ENCODE assay signal across 8 cellular contexts in the genomic region with DNA sequence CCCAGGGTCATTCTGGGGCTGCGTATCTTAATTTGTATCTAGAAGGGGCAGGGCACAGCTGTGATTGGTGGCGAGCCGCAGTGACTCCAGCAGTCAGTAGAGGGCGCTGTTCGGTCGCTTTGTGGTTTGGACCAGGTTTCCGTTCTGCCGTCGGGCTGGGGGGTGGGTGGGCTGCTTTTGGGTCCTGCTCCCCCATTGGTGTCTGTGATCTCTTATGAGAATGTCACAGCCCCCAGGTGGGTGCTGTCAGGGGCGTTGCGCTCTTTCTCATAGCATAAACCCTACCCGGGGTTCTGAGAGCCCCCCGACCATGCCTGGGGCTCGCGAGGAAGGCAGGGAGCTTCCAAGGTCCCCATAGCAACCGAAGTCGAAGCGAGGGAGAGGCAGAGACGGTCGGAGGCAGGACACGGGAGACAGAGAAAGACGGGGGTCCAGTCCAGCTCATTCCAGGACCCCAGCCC. TPM values are rescaled to one million over a fixed set of nuclear protein-coding genes. Genes with fewer than 3 reads are reported as not detected.
DNase-seq lines count a peak whose midpoint lies in the region; ATAC-seq and TF ChIP-seq lines count a peak whose summit lies in the region.

No MANE protein-coding gene starts in this region.

- ATAC-seq in HG02885 (IDR thresholded peaks at IDR 0.05; ENCODE audit: poor library complexity, unreplicated experiment) (peak; percentile 42), GM21423 (IDR thresholded peaks at IDR 0.05; ENCODE audit: unreplicated experiment) (no peak)

- H4K20me1 ChIP-seq in OCI-LY1 (ENCODE audit: insufficient read depth, low read length) (no peaks in the 10 kb centered on the region), neural progenitor cell (ENCODE audit: low read depth) (no peaks in the 10 kb centered on the region)

- no peaks in the 10 kb centered on the region for H3K36me3 Mint-ChIP-seq in neural progenitor cell

- H3K4me3 ChIP-seq in BE2C (ENCODE audit: low read depth, low read length), result peak overlapping the region; percentile 37
- no peak overlapping the region for H3K4me3 ChIP-seq in OCI-LY1 (ENCODE audit: low read depth, low read length, poor library complexity, severe bottlenecking)
- H3K4me3 ChIP-seq in foreskin fibroblast (ENCODE audit: low read depth in 1 of 2, low read length in 2 of 2), result no peak overlapping the region
- peak overlapping the region; percentile 47 for H3K4me3 ChIP-seq in neural progenitor cell
- no peak overlapping the region for H3K4me3 ChIP-seq in thyroid gland (replicated peaks in 1 of 3)

- H3F3A ChIP-seq in OCI-LY1 (ENCODE audit: insufficient read depth, low read length) (no peaks in the 10 kb centered on the region), neural progenitor cell (ENCODE audit: low read depth) (peaks cover 2% of the 10 kb centered on the region)

- H3K36me3 ChIP-seq in BE2C, result no peaks in the 10 kb centered on the region
- H3K36me3 ChIP-seq in OCI-LY1 (ENCODE audit: insufficient read depth, low read length), result no peaks in the 10 kb centered on the region
- H3K36me3 ChIP-seq in neural progenitor cell, result no peaks in the 10 kb centered on the region
- peaks cover 0 to 8% of the 10 kb centered on the region in 2 donors for H3K36me3 ChIP-seq in thyroid gland

- peak; percentile 73 for DNase-seq in BE2C
- peak; percentile 83 to 84 for DNase-seq in activated T-cell treated with anti-CD3 and anti-CD28 coated beads, Interleukin-2, amount 50 U/mL, for 48 hours
- DNase-seq in foreskin fibroblast, result peak in 1 of 2 donors; percentile 17
- peak; percentile 79 for DNase-seq in neural progenitor cell (ENCODE audit: low spot score)
- DNase-seq in thyroid gland, result peak; percentile 70 to 79

- H3K9me3 ChIP-seq in BE2C (no peaks in the 10 kb centered on the region), OCI-LY1 (ENCODE audit: low read length) (no peaks in the 10 kb centered on the region), neural progenitor cell (ENCODE audit: low read depth) (no peaks in the 10 kb centered on the region), thyroid gland (no peaks in the 10 kb centered on the region)

- no peak for TF ChIP-seq POLR2A in thyroid gland (IDR thresholded peaks at IDR 0.05)

- H3K9me3 Mint-ChIP-seq in neural progenitor cell, result no peaks in the 10 kb centered on the region

- intact Hi-C loops in thyroid gland (cut with DNase I), result loop anchor here (5.0 to 10.0 kb wide), 2 partner anchors 75 to 138 kb away; no protein-coding TSS in a partner anchor

- H3K4me2 ChIP-seq in OCI-LY1 (ENCODE audit: low read length) (no peak overlapping the region), neural progenitor cell (peak overlapping the region; percentile 91)

- H2AFZ ChIP-seq in OCI-LY1 (ENCODE audit: low read length) (no peak overlapping the region), neural progenitor cell (replicated peaks) (peak overlapping the region; percentile 98)

- H3K27me3 Mint-ChIP-seq in neural progenitor cell (ENCODE audit: insufficient read depth, low read depth), result peaks cover 4% of the 10 kb centered on the region

- H3K79me2 ChIP-seq in OCI-LY1 (ENCODE audit: insufficient read depth, low read length), result no peaks in the 10 kb centered on the region
- no peaks in the 10 kb centered on the region for H3K79me2 ChIP-seq in neural progenitor cell (ENCODE audit: low read depth)

- H3K9ac ChIP-seq in OCI-LY1 (ENCODE audit: low read length), result no peak overlapping the region
- no peak overlapping the region for H3K9ac ChIP-seq in neural progenitor cell

- no peaks in the 10 kb centered on the region for H3K4me1 ChIP-seq in BE2C
- H3K4me1 ChIP-seq in OCI-LY1 (ENCODE audit: insufficient read depth, low read length, severe bottlenecking), result no peaks in the 10 kb centered on the region
- H3K4me1 ChIP-seq in neural progenitor cell, result peaks cover 20% of the 10 kb centered on the region
- H3K4me1 ChIP-seq in thyroid gland, result peaks cover 29 to 42% of the 10 kb centered on the region in 2 donors

- H3K27ac ChIP-seq in OCI-LY1 (ENCODE audit: low read depth, low read length, poor library complexity, severe bottlenecking), result no peak overlapping the region
- H3K27ac ChIP-seq in neural progenitor cell, result no peak overlapping the region
- H3K27ac ChIP-seq in thyroid gland, result peak overlapping the region; percentile 51 to 95 (median 71)

- WGBS in thyroid gland, 2 donors, result 12 to 41% methylated on average over 4 to 5 of the region's 22 CpGs

- TF ChIP-seq CTCF in BE2C (IDR thresholded peaks at IDR 0.05; ENCODE audit: low read depth, low read length), result peak; percentile 82
- TF ChIP-seq CTCF in OCI-LY1 (IDR thresholded peaks at IDR 0.05; ENCODE audit: low read length), result peak; percentile 76
- peak; percentile 50 for TF ChIP-seq CTCF in foreskin fibroblast (IDR thresholded peaks at IDR 0.05; ENCODE audit: low read depth, low read length)
- TF ChIP-seq CTCF in neural progenitor cell (IDR thresholded peaks at IDR 0.05), result peak; percentile 85
- TF ChIP-seq CTCF in thyroid gland (IDR thresholded peaks at IDR 0.05), result peak; percentile 70 to 93 (median 81)

- H3K27me3 ChIP-seq in BE2C, result no peaks in the 10 kb centered on the region
- H3K27me3 ChIP-seq in OCI-LY1 (ENCODE audit: insufficient read depth, low read length), result peaks cover 6% of the 10 kb centered on the region; the same call in 1 of the 2 replicates
- H3K27me3 ChIP-seq in neural progenitor cell, result peaks cover 6% of the 10 kb centered on the region
- H3K27me3 ChIP-seq in thyroid gland, result no peaks in the 10 kb centered on the region

- peak overlapping the region; percentile 72 for H3K4me3 Mint-ChIP-seq in neural progenitor cell

- H3K9me2 ChIP-seq in OCI-LY1 (ENCODE audit: low read depth, low read length), result no peaks in the 10 kb centered on the region

- peaks cover 39% of the 10 kb centered on the region for H3K4me1 Mint-ChIP-seq in neural progenitor cell

- H3K27ac Mint-ChIP-seq in neural progenitor cell, result no peak overlapping the region

RNA-seq across cellular contexts. Expression of a gene that starts 5.4 kb away (rescaled TPM):
- not detected for polyA plus RNA-seq in BE2C (2012; ENCODE audit: insufficient read depth, insufficient read length, low read depth)
- total RNA-seq in neural progenitor cell (ENCODE audit: low replicate concordance) (0.12 TPM in 1 of 2 replicates, not detected in the other), thyroid gland (1,000 to 10,000 TPM in 2 of 4 donors, 100 to 1,000 TPM in 2; 246 to 4,817 (median 914) TPM)

RNA-seq across cellular contexts. Expression of a gene that starts 41.0 kb away (rescaled TPM):
- not detected for polyA plus RNA-seq in BE2C (2012; ENCODE audit: insufficient read depth, insufficient read length, low read depth)
- not detected in 2 replicates for total RNA-seq in neural progenitor cell (ENCODE audit: low replicate concordance)
- total RNA-seq in thyroid gland, result 10 to 100 TPM in 1 of 4 donors, 1 to 10 TPM in 1, not detected in 2; 2.5 to 14.3 TPM

RNA-seq across cellular contexts. Expression of a gene that starts 56.6 kb away (rescaled TPM):
- polyA plus RNA-seq in BE2C (2012; ENCODE audit: insufficient read depth, insufficient read length, low read depth), result not detected
- not detected in 2 replicates for total RNA-seq in neural progenitor cell (ENCODE audit: low replicate concordance)
- not detected for total RNA-seq in thyroid gland

Comparison
In these comparisons a context has a peak if more than half of its experiments do, and no peak if none do; other contexts are left out.
1. H3K4me3 ChIP-seq: peak in BE2C (single experiment) and neural progenitor cell (single experiment); none in OCI-LY1 (single experiment), foreskin fibroblast (0 of 2) and thyroid gland (0 of 3).
2. H3K27ac ChIP-seq: peak in thyroid gland (3 of 3); none in OCI-LY1 (single experiment) and neural progenitor cell (single experiment).
3. RNA of a gene that starts 5.4 kb away (total RNA-seq): 246 to 4,817 TPM in thyroid gland; 0.12 TPM in neural progenitor cell; every median in the first group is over 100 times any median in the second.
4. Peak in every context shown above with its lines, with median percentiles within 50 percentile points of each other: CTCF ChIP-seq.